18 cellular contexts compared by ENCODE assay signal in the genomic region with DNA sequence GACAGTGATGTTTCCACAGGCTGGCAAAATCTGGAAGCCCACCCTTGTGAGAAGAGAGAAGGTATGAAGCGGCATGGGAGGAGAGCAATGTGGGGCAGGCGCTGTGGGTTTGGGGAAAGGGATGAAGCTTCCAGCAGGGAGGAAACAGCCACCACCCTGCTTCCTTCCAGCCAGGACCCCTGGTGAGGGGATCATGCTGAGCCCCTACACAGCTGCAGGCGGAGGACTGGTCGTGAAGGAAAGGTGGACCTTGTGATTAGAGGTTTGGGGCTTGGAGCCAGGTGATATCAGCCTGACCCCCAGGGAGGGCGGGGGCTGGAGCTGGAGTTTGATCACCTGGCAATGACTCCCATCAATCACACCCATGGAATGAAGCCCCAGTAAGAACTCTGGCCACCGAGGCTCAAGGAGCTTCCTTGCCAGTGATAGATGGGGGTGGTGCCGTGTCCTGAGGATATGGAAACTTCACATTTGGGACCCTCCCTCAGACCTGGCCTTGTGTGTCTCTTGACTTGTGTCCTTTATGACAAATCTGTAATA. TPM values are rescaled to one million over a fixed set of nuclear protein-coding genes. Genes with fewer than 3 reads are reported as not detected.
DNase-seq lines count a peak whose midpoint lies in the region; ATAC-seq and TF ChIP-seq lines count a peak whose summit lies in the region.
"Had no signal": no experiment of that assay in that cellular context is flagged by ENCODE, and none has a peak within 500 bp of the region (broad histone marks: within the 10 kb centered on the region; RNA-seq: fewer than 3 reads in every experiment).

No MANE protein-coding gene starts in this region.

- no peaks in the 10 kb centered on the region for H3K27me3 ChIP-seq in neural cell (ENCODE audit: insufficient read depth, low read depth, low read length)
- peaks cover 0 to 13% (median 0%) of the 10 kb centered on the region in 7 donors for H3K27me3 ChIP-seq in spleen (replicated peaks in 1 of 7)
- H3K27me3 ChIP-seq: BLaER1 had no signal

- no peak for TF ChIP-seq POLR2A in spleen (IDR thresholded peaks at IDR 0.05)

- peak in 2 of 3 experiments; percentile 27 to 67 for DNase-seq in NCI-H1417 (lab: John Stamatoyannopoulos, UW)
- no peak for DNase-seq in NCI-H1417 treated with DMSO at 0.1 percent for 48 hours (lab: John Stamatoyannopoulos, UW)
- DNase-seq in NCI-H345 (lab: John Stamatoyannopoulos, UW) = peak; percentile 45
- peak; percentile 51 for DNase-seq in spleen
- no peak for DNase-seq in omental fat pad (ENCODE audit: low spot score)
- no peak for DNase-seq in mucosa of descending colon
- no peak for DNase-seq in NCI-H1092 (lab: John Stamatoyannopoulos, UW)
- DNase-seq: 8988T; CD4-positive, alpha-beta memory T cell; DMS153; DMS79; GDM1; GM23248 had no signal

- no peaks in the 10 kb centered on the region for H3F3A ChIP-seq in neural cell (ENCODE audit: insufficient read depth, low read length, poor library complexity, severe bottlenecking)

- H3K4me1 ChIP-seq in spleen = no peaks in the 10 kb centered on the region
- H3K4me1 ChIP-seq in mucosa of descending colon (ENCODE audit: low read depth) = no peaks in the 10 kb centered on the region
- H3K4me1 ChIP-seq: HAP-1 had no signal

- TF ChIP-seq EP300 in neural cell (conservative IDR thresholded peaks at IDR 0.05; ENCODE audit: poor library complexity, severe bottlenecking) = no peak

- TF ChIP-seq CTCF in neural cell (IDR thresholded peaks at IDR 0.05; ENCODE audit: poor library complexity, severe bottlenecking) (no peak), spleen (IDR thresholded peaks at IDR 0.05 in 8 of 11, conservative IDR thresholded peaks at IDR 0.05 in 3 of 11) (no peak), omental fat pad (IDR thresholded peaks at IDR 0.05) (no peak), mucosa of descending colon (IDR thresholded peaks at IDR 0.05) (no peak)

- no peak for TF ChIP-seq RAD21 in neural cell (conservative IDR thresholded peaks at IDR 0.05)

- intact Hi-C loops in spleen (cut with DNase I; ENCODE audit: low total_unique reads) = no loop called here
- intact Hi-C loops in mucosa of descending colon (cut with DNase I, micrococcal nuclease) = no loop called here

- H3K4me3 ChIP-seq in neural cell (ENCODE audit: low read length) = peak overlapping the region; percentile 10
- no peak overlapping the region for H3K4me3 ChIP-seq in spleen
- H3K4me3 ChIP-seq in mucosa of descending colon = no peak overlapping the region
- H3K4me3 ChIP-seq: BLaER1, GM23248, HAP-1 had no signal

- ATAC-seq in omental fat pad (ENCODE audit: low FRiP score) (no peak), mucosa of descending colon (no peak)

- no peaks in the 10 kb centered on the region for H3K9me3 ChIP-seq in neural cell (ENCODE audit: low read length)
- peaks cover 0 to 43% (median 12%) of the 10 kb centered on the region in 8 donors for H3K9me3 ChIP-seq in spleen
- peaks cover 9% of the 10 kb centered on the region for H3K9me3 ChIP-seq in mucosa of descending colon
- H3K9me3 ChIP-seq: HAP-1 had no signal

- H4K20me1 ChIP-seq in neural cell (ENCODE audit: insufficient read depth) = no peaks in the 10 kb centered on the region
- H4K20me1 ChIP-seq: BLaER1 had no signal

- WGBS in spleen, 5 donors = 77 to 94% (median 88%) methylated on average over 7 of the region's 7 CpGs

- no peak overlapping the region for H3K4me2 ChIP-seq in neural cell (ENCODE audit: low read length)
- H3K4me2 ChIP-seq: BLaER1 had no signal

- no peak overlapping the region for H3K9ac ChIP-seq in neural cell (ENCODE audit: low read length)
- H3K9ac ChIP-seq: BLaER1, GM23248 had no signal

- no peaks in the 10 kb centered on the region for H3K79me2 ChIP-seq in neural cell (replicated peaks; ENCODE audit: insufficient read depth, low read length)

- no peak overlapping the region for H2AFZ ChIP-seq in neural cell (ENCODE audit: low read depth, low read length)
- H2AFZ ChIP-seq: GM23248 had no signal

- no peak overlapping the region for H3K27ac ChIP-seq in neural cell (ENCODE audit: low read length)
- no peak overlapping the region for H3K27ac ChIP-seq in spleen
- H3K27ac ChIP-seq: BLaER1, GM23248 had no signal

- no peaks in the 10 kb centered on the region for H3K9me2 ChIP-seq in neural cell (ENCODE audit: insufficient read depth, low read length)

- no peaks in the 10 kb centered on the region for H3K36me3 ChIP-seq in neural cell (ENCODE audit: insufficient read depth, low read length)
- no peaks in the 10 kb centered on the region for H3K36me3 ChIP-seq in spleen
- no peaks in the 10 kb centered on the region for H3K36me3 ChIP-seq in mucosa of descending colon (ENCODE audit: low read depth)
- H3K36me3 ChIP-seq: BLaER1, HAP-1 had no signal

TF ChIP-seq in neural cell, 6 proteins besides CTCF, POLR2A, EP300 and RAD21:
- TF ChIP-seq TAF1 (IDR thresholded peaks at IDR 0.05; ENCODE audit: low read depth) = no peak
TF ChIP-seq in neural cell: peak in this region for 0.

RNA-seq across cellular contexts. Expression of a gene that starts 48.6 kb away (rescaled TPM):
- 14.6 and 18.9 TPM in 2 replicates for polyA plus RNA-seq in neural cell
- polyA minus RNA-seq in neural cell = 33.6 and 34.1 TPM in 2 replicates
- 1 to 10 TPM in 4 of 7 donors, under 1 TPM in 3; 0.77 to 5.2 (median 2.3) TPM for total RNA-seq in spleen
- under 1 TPM; 0.05 to 0.64 (median 0.13) TPM for polyA plus RNA-seq in spleen
- 1 to 10 TPM in 2 of 4 donors, under 1 TPM in 1, not detected in 1; 0.36 to 3.2 (median 1.6) TPM for total RNA-seq in omental fat pad
- 1 to 10 TPM; 2.3 to 5.9 (median 5.4) TPM for total RNA-seq in mucosa of descending colon
- total RNA-seq: GM23248 had no signal
- polyA plus RNA-seq: AG04450; CD14-positive monocyte; CD4-positive, alpha-beta memory T cell; GM23248 had no signal

Comparison
In these comparisons a context has a peak if more than half of its experiments do, and no peak if none do; other contexts are left out.
1. DNase-seq: peak in NCI-H1417 (2 of 3), NCI-H345 (single experiment) and spleen (single experiment); none in NCI-H1417 treated with DMSO at 0.1 percent for 48 hours (single experiment), omental fat pad (single experiment), mucosa of descending colon (0 of 3) and NCI-H1092 (single experiment).